10 cellular contexts compared by ENCODE assay signal in the genomic region with DNA sequence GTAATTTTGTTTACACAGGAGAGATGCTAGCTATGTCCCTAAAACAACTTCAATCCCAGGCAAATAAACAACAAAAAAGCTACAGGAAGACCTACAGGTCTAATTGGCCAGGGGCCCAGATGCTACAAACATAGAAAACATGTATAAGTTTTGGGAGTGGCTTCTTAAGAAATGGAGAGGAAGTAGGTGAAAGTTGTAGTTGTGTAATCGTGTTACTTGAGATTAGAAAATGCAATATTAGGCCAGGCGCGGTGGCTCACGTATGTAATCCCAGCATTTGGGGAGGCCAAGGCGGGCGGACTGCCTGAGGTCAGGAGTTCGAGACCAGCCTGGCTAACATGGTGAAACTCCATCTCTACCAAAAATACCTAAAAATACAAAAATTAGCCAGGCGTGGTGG.
DNase-seq lines count a peak whose midpoint lies in the region; ATAC-seq and TF ChIP-seq lines count a peak whose summit lies in the region.
"Had no signal": no experiment of that assay in that cellular context is flagged by ENCODE, and none has a peak within 500 bp of the region (broad histone marks: within the 10 kb centered on the region; RNA-seq: fewer than 3 reads in every experiment).

No MANE protein-coding gene starts in this region.

- H3K36me3 ChIP-seq in hepatocyte (replicated peaks; ENCODE audit: insufficient read depth, low read depth) (no peaks in the 10 kb centered on the region), H7 (replicated peaks; ENCODE audit: control insufficient read depth, insufficient read depth, low read length) (no peaks in the 10 kb centered on the region)

- WGBS in hepatocyte (ENCODE audit: low lambda C conversion rate, missing lambda C conversion rate): 94% methylated on average over 8 of the region's 8 CpGs

- H3K27me3 Mint-ChIP-seq in stimulated activated naive CD8-positive, alpha-beta T cell treated with anti-CD3 and anti-CD28 coated beads, Interleukin-15, Interleukin-2, amounts not matched to agents 100 ng/mL and 50 ng/mL, for 24 hours: no peaks in the 10 kb centered on the region

- no peaks in the 10 kb centered on the region for H3K9me3 ChIP-seq in hepatocyte (ENCODE audit: low read depth)

- H3K36me3 Mint-ChIP-seq in stimulated activated naive CD8-positive, alpha-beta T cell treated with anti-CD3 and anti-CD28 coated beads, Interleukin-15, Interleukin-2, amounts not matched to agents 100 ng/mL and 50 ng/mL, for 24 hours (ENCODE audit: low read depth): peaks cover 3% of the 10 kb centered on the region

- no peak for TF ChIP-seq CTCF in VCaP (conservative IDR thresholded peaks at IDR 0.05)
- TF ChIP-seq CTCF in hepatocyte (IDR thresholded peaks at IDR 0.05; ENCODE audit: poor library complexity): no peak

- no peak overlapping the region for H3K4me2 ChIP-seq in hepatocyte

- H3K27ac ChIP-seq in VCaP (peak overlapping the region; percentile 97), hepatocyte (peak overlapping the region; percentile 32)

- peak overlapping the region; percentile 80 for H3K27ac Mint-ChIP-seq in stimulated activated naive CD8-positive, alpha-beta T cell treated with anti-CD3 and anti-CD28 coated beads, Interleukin-15, Interleukin-2, amounts not matched to agents 100 ng/mL and 50 ng/mL, for 24 hours

- H4K20me1 ChIP-seq in hepatocyte (ENCODE audit: insufficient read depth, poor library complexity, severe bottlenecking): no peaks in the 10 kb centered on the region

- peaks cover 35% of the 10 kb centered on the region for H3K4me1 ChIP-seq in hepatocyte (ENCODE audit: insufficient read depth)

- no peak for ATAC-seq in stimulated activated naive CD8-positive, alpha-beta T cell treated with anti-CD3 and anti-CD28 coated beads, Interleukin-15, Interleukin-2, amounts not matched to agents 100 U/mL and 50 U/mL, for 24 hours

- no peak overlapping the region for H2AFZ ChIP-seq in hepatocyte

- H3K9me2 ChIP-seq in hepatocyte (replicated peaks; ENCODE audit: insufficient read depth): no peaks in the 10 kb centered on the region

- H3K27me3 ChIP-seq in hepatocyte (no peaks in the 10 kb centered on the region), H7 (ENCODE audit: control insufficient read depth, insufficient read depth, low read length) (no peaks in the 10 kb centered on the region)

- H3K4me3 Mint-ChIP-seq in stimulated activated naive CD8-positive, alpha-beta T cell treated with anti-CD3 and anti-CD28 coated beads, Interleukin-15, Interleukin-2, amounts not matched to agents 100 ng/mL and 50 ng/mL, for 24 hours: peak overlapping the region; percentile 11

- DNase-seq in stimulated activated naive CD8-positive, alpha-beta T cell treated with anti-CD3 and anti-CD28 coated beads, Interleukin-15, Interleukin-2, amounts not matched to agents 100 U/mL and 50 U/mL, for 24 hours: no peak
- DNase-seq in hepatocyte (ENCODE audit: low spot score) (no peak), anterior cingulate cortex (lab: John Stamatoyannopoulos, UW) (no peak), GDM1 (lab: John Stamatoyannopoulos, UW) (no peak), H7 (no peak), NCI-H2196 treated with DMSO at 0.1 percent for 48 hours (lab: John Stamatoyannopoulos, UW; ENCODE audit: unreplicated experiment) (no peak)
- DNase-seq: activated effector memory CD4-positive, alpha-beta T cell treated with Interleukin-2 at 50 U/mL for 16 hours; glutamatergic neuron had no signal

- no peaks in the 10 kb centered on the region for H3K9me3 Mint-ChIP-seq in stimulated activated naive CD8-positive, alpha-beta T cell treated with anti-CD3 and anti-CD28 coated beads, Interleukin-15, Interleukin-2, amounts not matched to agents 100 ng/mL and 50 ng/mL, for 24 hours

- peaks cover 80% of the 10 kb centered on the region for H3K79me2 ChIP-seq in hepatocyte

- no peak overlapping the region for H3K4me3 ChIP-seq in hepatocyte
- H3K4me3 ChIP-seq in H7 (ENCODE audit: insufficient read depth, low read depth, low read length): no peak overlapping the region

- peaks cover 90% of the 10 kb centered on the region for H3K4me1 Mint-ChIP-seq in stimulated activated naive CD8-positive, alpha-beta T cell treated with anti-CD3 and anti-CD28 coated beads, Interleukin-15, Interleukin-2, amounts not matched to agents 100 ng/mL and 50 ng/mL, for 24 hours (ENCODE audit: low read depth)
